In genomic region chr7:157122800-157123495, GRCh38 we compare ENCODE assay signal across 19 cellular contexts.
"Had no signal": no experiment of that assay in that cellular context is flagged by ENCODE, and none has a peak within 500 bp of the region (broad histone marks: within the 10 kb centered on the region; RNA-seq: fewer than 3 reads in every experiment).

No MANE protein-coding gene starts in this region.

- H3K27me3 ChIP-seq: pancreas, right lobe of liver, suprapubic skin, transverse colon, vagina had no signal

- H3K36me3 ChIP-seq: lower lobe of right lung, pancreas, right lobe of liver, suprapubic skin, transverse colon, vagina had no signal

- DNase-seq: dorsolateral prefrontal cortex; effector CD4-positive, alpha-beta T cell; hypothalamus; left ventricle myocardium superior; lower lobe of right lung; mucosa of descending colon; naive B cell; occipital lobe; pancreas; retina; small intestine; stimulated activated CD4-positive, alpha-beta T cell treated with anti-CD3 and anti-CD28 coated beads, Interleukin-15, amount 100 ng/mL, for 24 hours; stimulated activated CD4-positive, alpha-beta T cell treated with anti-CD3 and anti-CD28 coated beads, Interleukin-2, amount 100 ng/mL, for 48 hours; stimulated activated naive B cell treated with anti-CD40 and anti-IgM and Interleukin-4, amounts not matched to agents 10 μg/mL and 1 μg/mL and 100 μg/mL, for 72 hours; transverse colon had no signal

- H3K9me3 ChIP-seq: lower lobe of right lung, mucosa of descending colon, pancreas, right lobe of liver, transverse colon, vagina had no signal

- H3K4me1 ChIP-seq: lower lobe of right lung, pancreas, right lobe of liver, suprapubic skin, transverse colon, vagina had no signal

- H3K4me3 ChIP-seq: dorsolateral prefrontal cortex, lower lobe of right lung, mucosa of descending colon, pancreas, right lobe of liver, suprapubic skin, transverse colon, vagina had no signal

- H3K27ac ChIP-seq: dorsolateral prefrontal cortex, lower lobe of right lung, pancreas, right lobe of liver, suprapubic skin, transverse colon, vagina had no signal

- ATAC-seq: left ventricle myocardium superior; mucosa of descending colon; natural killer cell treated with Interleukin-12 subunit alpha and Interleukin-12 subunit beta and Interleukin-15 and Interleukin-18, amount 100 ng/mL, for 72 hours; pancreas; right lobe of liver; stimulated activated naive B cell treated with anti-CD40 and anti-IgM and Interleukin-4, amounts not matched to agents 10 μg/mL and 1 μg/mL and 100 μg/mL, for 72 hours had no signal
